19 cellular contexts compared by ENCODE assay signal in the genomic region with DNA sequence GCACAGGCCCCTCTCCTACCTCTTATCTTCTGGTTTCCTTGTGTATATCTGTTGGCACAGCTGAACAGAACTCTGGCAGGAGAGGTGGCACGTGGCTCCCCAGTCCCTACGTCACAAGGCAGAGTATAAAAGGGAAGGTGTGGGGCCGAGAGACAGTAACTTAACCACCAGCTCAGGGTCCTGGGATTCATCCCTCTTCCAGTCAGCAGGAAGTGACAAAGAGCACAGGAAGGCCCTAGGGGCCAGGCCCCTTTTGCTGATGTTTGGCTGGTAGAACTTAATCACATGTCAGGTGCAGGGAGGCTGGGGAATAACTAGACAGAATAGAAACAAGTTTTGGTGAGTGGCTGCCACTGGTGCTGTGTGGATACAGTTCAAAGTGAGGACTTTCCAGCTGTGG. TPM values are rescaled to one million over a fixed set of nuclear protein-coding genes. Genes with fewer than 3 reads are reported as not detected.
DNase-seq lines count a peak whose midpoint lies in the region; ATAC-seq, FAIRE-seq and TF ChIP-seq lines count a peak whose summit lies in the region.
"Had no signal": no experiment of that assay in that cellular context is flagged by ENCODE, and none has a peak within 500 bp of the region (broad histone marks: within the 10 kb centered on the region; RNA-seq: fewer than 3 reads in every experiment).

No MANE protein-coding gene starts in this region.

- no peaks in the 10 kb centered on the region for H3K36me3 Mint-ChIP-seq in astrocyte (ENCODE audit: low read depth, unreplicated experiment)
- no peaks in the 10 kb centered on the region for H3K36me3 Mint-ChIP-seq in nephron progenitor cell (ENCODE audit: low read depth)
- H3K36me3 Mint-ChIP-seq in activated naive CD4-positive, alpha-beta T cell treated with anti-CD3 and anti-CD28 coated beads, Interleukin-2, amount 10 ng/mL, durations not matched to agents 7 days and 5 days, result no peaks in the 10 kb centered on the region

- H3K79me1 ChIP-seq in IMR-90 (ENCODE audit: low read depth in 1 of 2, low read length in 2 of 2), result peaks cover 4 to 6% of the 10 kb centered on the region in 2 experiments; a peak in 1 of 4 replicates

- WGBS in IMR-90 (ENCODE audit: extremely low coverage in 2 of 2, insufficient read length in 1 of 2), 2 experiments, result no CpG with 5 or more reads among the region's 3 CpGs

- H3K9ac ChIP-seq in IMR-90 (ENCODE audit: low read depth, low read length) (no peak overlapping the region), astrocyte (ENCODE audit: low read length) (no peak overlapping the region)

- H4K8ac ChIP-seq in IMR-90 (ENCODE audit: low read depth in 2 of 2, low read length in 2 of 2), result no peak overlapping the region

- H3K14ac ChIP-seq in IMR-90 (replicated peaks; ENCODE audit: low read depth, low read length), result no peak overlapping the region

- ATAC-seq in IMR-90 (ENCODE audit: low read depth) (no peak), HG03378 (IDR thresholded peaks at IDR 0.05; ENCODE audit: unreplicated experiment) (no peak)
- ATAC-seq: A549; CD8-positive, alpha-beta T cell; PC-3 had no signal

- in situ Hi-C loops in IMR-90 (cut with MboI; ENCODE audit: low sequenced_read_pairs), result loop anchor here (10.0 kb wide), 1 partner anchor 543 kb away; no protein-coding TSS in a partner anchor

- H4K20me1 ChIP-seq in IMR-90 (ENCODE audit: insufficient read depth, low read length) (no peaks in the 10 kb centered on the region), astrocyte (ENCODE audit: insufficient read depth, low read length) (peaks cover under 1% of the 10 kb centered on the region)

- no peaks in the 10 kb centered on the region for H3K36me3 ChIP-seq in IMR-90 (ENCODE audit: control insufficient read depth, insufficient read depth, low read length)
- H3K36me3 ChIP-seq in astrocyte (ENCODE audit: insufficient read depth, low read length), result no peaks in the 10 kb centered on the region
- H3K36me3 ChIP-seq: BLaER1 treated with 17β-estradiol and CSF1 and Interleukin-3, amounts not matched to agents 10 nM and 100 nM; SJCRH30 had no signal

- FAIRE-seq in astrocyte (lab: Jason Lieb, UNC), result no peak
- FAIRE-seq: A549, D721Med, G401.6 had no signal

- no peak overlapping the region for H3K23ac ChIP-seq in IMR-90 (ENCODE audit: low read depth, low read length)

- DNase-seq in COLO668 (lab: John Stamatoyannopoulos, UW; ENCODE audit: unreplicated experiment) (peak; percentile 18), IMR-90 (no peak), astrocyte (ENCODE audit: low read depth) (no peak), nephron progenitor cell (no peak), NCI-H1092 treated with DMSO at 0.1 percent for 48 hours (lab: John Stamatoyannopoulos, UW) (no peak)
- DNase-seq in activated naive CD4-positive, alpha-beta T cell treated with anti-CD3 and anti-CD28 coated beads, Interleukin-2, amount 10 ng/mL, durations not matched to agents 7 days and 5 days, result no peak
- DNase-seq: CD8-positive, alpha-beta T cell; H9; KBM-7; NCI-H1694 treated with DMSO at 0.1 percent for 48 hours; NCI-H345; PC-3; SJCRH30; SW 1271 had no signal

- peaks cover 7% of the 10 kb centered on the region for H3K9me3 Mint-ChIP-seq in astrocyte (ENCODE audit: unreplicated experiment)
- peaks cover 6% of the 10 kb centered on the region for H3K9me3 Mint-ChIP-seq in nephron progenitor cell
- H3K9me3 Mint-ChIP-seq in activated naive CD4-positive, alpha-beta T cell treated with anti-CD3 and anti-CD28 coated beads, Interleukin-2, amount 10 ng/mL, durations not matched to agents 7 days and 5 days, result no peaks in the 10 kb centered on the region
- H3K9me3 Mint-ChIP-seq: CD8-positive, alpha-beta T cell had no signal

- H3K4me3 ChIP-seq in IMR-90 (ENCODE audit: insufficient read depth, low read depth, low read length) (no peak overlapping the region), astrocyte (ENCODE audit: insufficient read depth, low read depth, low read length) (no peak overlapping the region)
- H3K4me3 ChIP-seq: A549; BLaER1 treated with 17β-estradiol and CSF1 and Interleukin-3, amounts not matched to agents 10 nM and 100 nM; SJCRH30 had no signal

- CTCF ChIA-PET in IMR-90 (lab: Yijun Ruan, JAX), result no interaction called here
- CTCF ChIA-PET in activated naive CD4-positive, alpha-beta T cell treated with anti-CD3 and anti-CD28 coated beads, Interleukin-2, amount 10 ng/mL, durations not matched to agents 7 days and 5 days (lab: Charles Lee), result interaction anchor here (0.8 to 2.2 kb wide), 5 partner anchors 9 to 550 kb away, joined by 3 to 6 read pairs (median 3); no protein-coding TSS in a partner anchor

- no peak overlapping the region for H3K18ac ChIP-seq in IMR-90 (ENCODE audit: low read depth, low read length)

- no TSS peak for BruUV-seq in IMR-90 (replicated peaks; lab: Mats Ljungman, UMichigan)

- H3K9me1 ChIP-seq in IMR-90 (ENCODE audit: insufficient read depth, low read length), result no peaks in the 10 kb centered on the region; the same call in 1 of the 2 replicates

- no peak overlapping the region for H2BK20ac ChIP-seq in IMR-90 (ENCODE audit: low read depth, low read length)

- H2BK120ac ChIP-seq in IMR-90 (ENCODE audit: low read depth, low read length), result no peak overlapping the region

- no peak overlapping the region for H4K91ac ChIP-seq in IMR-90 (ENCODE audit: insufficient read depth, low read depth, low read length)

- peaks cover 5% of the 10 kb centered on the region for H3K79me2 ChIP-seq in astrocyte (ENCODE audit: insufficient read depth, low read length)

- H3K27ac ChIP-seq in IMR-90 (ENCODE audit: insufficient read depth, low read length) (no peak overlapping the region), astrocyte (ENCODE audit: low read depth, low read length) (no peak overlapping the region)
- H3K27ac ChIP-seq: BLaER1 treated with 17β-estradiol and CSF1 and Interleukin-3, amounts not matched to agents 10 nM and 100 nM; SJCRH30 had no signal

- H3K9me3 ChIP-seq in IMR-90 (ENCODE audit: control insufficient read depth, insufficient read depth, low read length) (no peaks in the 10 kb centered on the region), astrocyte (ENCODE audit: insufficient read depth, low read depth, low read length) (no peaks in the 10 kb centered on the region)
- H3K9me3 ChIP-seq: A549, SJCRH30 had no signal

- no peaks in the 10 kb centered on the region for H3K27me3 Mint-ChIP-seq in astrocyte (ENCODE audit: low read depth, unreplicated experiment)
- H3K27me3 Mint-ChIP-seq in nephron progenitor cell (ENCODE audit: low read depth, poor library complexity), result peaks cover 16% of the 10 kb centered on the region
- H3K27me3 Mint-ChIP-seq in activated naive CD4-positive, alpha-beta T cell treated with anti-CD3 and anti-CD28 coated beads, Interleukin-2, amount 10 ng/mL, durations not matched to agents 7 days and 5 days, result no peaks in the 10 kb centered on the region

- H3K27ac Mint-ChIP-seq in astrocyte (ENCODE audit: unreplicated experiment), result peak overlapping the region; percentile 91
- peak overlapping the region; percentile 90 for H3K27ac Mint-ChIP-seq in nephron progenitor cell
- no peak overlapping the region for H3K27ac Mint-ChIP-seq in activated naive CD4-positive, alpha-beta T cell treated with anti-CD3 and anti-CD28 coated beads, Interleukin-2, amount 10 ng/mL, durations not matched to agents 7 days and 5 days
- H3K27ac Mint-ChIP-seq: CD8-positive, alpha-beta T cell had no signal

- no peaks in the 10 kb centered on the region for H3K27me3 ChIP-seq in IMR-90 (ENCODE audit: control insufficient read depth, insufficient read depth, low read length)
- no peaks in the 10 kb centered on the region for H3K27me3 ChIP-seq in astrocyte (ENCODE audit: insufficient read depth, low read length)
- H3K27me3 ChIP-seq: BLaER1 treated with 17β-estradiol and CSF1 and Interleukin-3, amounts not matched to agents 10 nM and 100 nM; SJCRH30 had no signal

- H3K4me2 ChIP-seq in IMR-90 (ENCODE audit: low read depth, low read length), result no peak overlapping the region
- H3K4me2 ChIP-seq in astrocyte (ENCODE audit: low read length), result no peak overlapping the region
- H3K4me2 ChIP-seq: A549 had no signal

- POLR2A ChIA-PET in IMR-90 (lab: Charles Lee; ENCODE audit: unreplicated experiment), result no interaction called here

- dilution Hi-C loops in IMR-90 (cut with HindIII; ENCODE audit: low sequenced_read_pairs, unreplicated experiment), result no loop called here

- H3K56ac ChIP-seq in IMR-90 (ENCODE audit: extremely low read depth, insufficient read depth, low read length), result no peak overlapping the region

- no peak overlapping the region for H2AK9ac ChIP-seq in IMR-90 (replicated peaks; ENCODE audit: low read depth, low read length, poor library complexity)

- H3K4me1 Mint-ChIP-seq in astrocyte (ENCODE audit: low read depth, unreplicated experiment) (peaks cover 52% of the 10 kb centered on the region), nephron progenitor cell (peaks cover 36% of the 10 kb centered on the region)
- H3K4me1 Mint-ChIP-seq in activated naive CD4-positive, alpha-beta T cell treated with anti-CD3 and anti-CD28 coated beads, Interleukin-2, amount 10 ng/mL, durations not matched to agents 7 days and 5 days, result peaks cover 22% of the 10 kb centered on the region

- no peak overlapping the region for H2BK15ac ChIP-seq in IMR-90 (ENCODE audit: low read depth, low read length)

- no peak overlapping the region for H2AK5ac ChIP-seq in IMR-90 (ENCODE audit: low read depth, low read length)

- no peak overlapping the region for H4K5ac ChIP-seq in IMR-90 (ENCODE audit: low read depth, low read length)

- TF ChIP-seq RAD21 in IMR-90 (IDR thresholded peaks at IDR 0.05; ENCODE audit: low read length), result no peak

- TF ChIP-seq CTCF in IMR-90 (conservative IDR thresholded peaks at IDR 0.05; ENCODE audit: low read depth, low read length), result no peak
- TF ChIP-seq CTCF in astrocyte (IDR thresholded peaks at IDR 0.05; ENCODE audit: insufficient read depth, low read depth, low read length), result no peak
- no peak for TF ChIP-seq CTCF in nephron progenitor cell (IDR thresholded peaks at IDR 0.05)

- intact Hi-C loops in IMR-90 (cut with micrococcal nuclease), result no loop called here

- H2AFZ ChIP-seq in IMR-90 (replicated peaks; ENCODE audit: low read length, poor library complexity) (peak overlapping the region; percentile 46), astrocyte (ENCODE audit: low read depth, low read length) (no peak overlapping the region)

- no peak for TF ChIP-seq POLR2A in IMR-90 (IDR thresholded peaks at IDR 0.05; ENCODE audit: low read depth, low read length)

- no peak overlapping the region for H2BK5ac ChIP-seq in IMR-90 (ENCODE audit: low read depth, low read length, poor library complexity, severe bottlenecking)

- H3K4ac ChIP-seq in IMR-90 (ENCODE audit: low read depth, low read length), result no peak overlapping the region

- H3K4me3 Mint-ChIP-seq in astrocyte (ENCODE audit: unreplicated experiment) (peak overlapping the region; percentile 21), nephron progenitor cell (no peak overlapping the region)
- H3K4me3 Mint-ChIP-seq in activated naive CD4-positive, alpha-beta T cell treated with anti-CD3 and anti-CD28 coated beads, Interleukin-2, amount 10 ng/mL, durations not matched to agents 7 days and 5 days, result no peak overlapping the region
- H3K4me3 Mint-ChIP-seq: CD8-positive, alpha-beta T cell; H9 had no signal

- peaks cover 4% of the 10 kb centered on the region; the same call in 1 of the 2 replicates for H3K4me1 ChIP-seq in IMR-90 (ENCODE audit: control insufficient read depth, insufficient read depth, low read length)
- H3K4me1 ChIP-seq in astrocyte (ENCODE audit: insufficient read depth, low read length), result peaks cover 51% of the 10 kb centered on the region

RNA-seq across cellular contexts. Expression of gene ICE1, which starts 4.5 kb away (rescaled TPM):
- total RNA-seq in IMR-90 (2012; rRNA removed) (18.5 and 26.7 TPM in 2 replicates), astrocyte (40.3 and 44.8 TPM in 2 replicates)
- polyA plus RNA-seq in IMR-90 (2012; rRNA removed), result 7.4 and 9.0 TPM in 2 replicates
- polyA plus RNA-seq in IMR-90 (2012; cell fraction: cytosol; rRNA removed), result 1.8 and 2.3 TPM in 2 replicates
- polyA plus RNA-seq in IMR-90 (2012; cell fraction: nucleus; rRNA removed; ENCODE audit: low replicate concordance), result 3.9 and 16.1 TPM in 2 replicates
